Comparison of ENCODE assay signal across 20 cellular contexts in the genomic region with DNA sequence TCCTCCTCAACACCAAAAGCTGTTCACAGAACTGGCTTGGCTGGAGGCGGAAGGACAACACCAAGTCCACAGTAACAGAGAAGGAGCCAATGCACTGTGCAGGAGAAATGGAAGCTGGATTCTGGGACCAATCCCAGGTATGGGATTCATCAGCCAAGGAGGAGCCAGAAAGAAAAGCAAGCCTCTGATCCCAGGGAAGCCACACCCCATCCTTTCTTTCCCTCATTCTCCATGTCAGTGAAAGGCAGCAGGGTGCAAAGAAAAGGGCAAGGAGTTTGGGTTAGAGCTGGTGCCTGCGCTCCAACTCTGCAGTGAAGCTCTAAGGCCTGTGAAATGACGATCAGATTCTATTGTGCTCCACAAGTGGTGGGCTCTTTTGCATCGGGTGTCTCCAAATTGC. TPM values are rescaled to one million over a fixed set of nuclear protein-coding genes. Genes with fewer than 3 reads are reported as not detected.
DNase-seq lines count a peak whose midpoint lies in the region; ATAC-seq, FAIRE-seq and TF ChIP-seq lines count a peak whose summit lies in the region.
"Had no signal": no experiment of that assay in that cellular context is flagged by ENCODE, and none has a peak within 500 bp of the region (broad histone marks: within the 10 kb centered on the region; RNA-seq: fewer than 3 reads in every experiment).

No MANE protein-coding gene starts in this region.

- TF ChIP-seq POLR2A in IMR-90 (IDR thresholded peaks at IDR 0.05; ENCODE audit: low read depth, low read length) (no peak), H1 (IDR thresholded peaks at IDR 0.05; ENCODE audit: control extremely low read depth in 1 of 2, low read depth in 2 of 2, low read length in 2 of 2) (0 out of 3 replicates have a peak, but pooled peaks of 1 of the 2 experiments have one; percentile 30)

- H2BK20ac ChIP-seq in IMR-90 (ENCODE audit: low read depth, low read length) (no peak overlapping the region), H1 (ENCODE audit: low read length) (no peak overlapping the region)

- H4K91ac ChIP-seq in IMR-90 (ENCODE audit: insufficient read depth, low read depth, low read length) (no peak overlapping the region), H1 (replicated peaks; ENCODE audit: insufficient read length, low read length) (no peak overlapping the region)

- H3K27ac Mint-ChIP-seq in mesothelial cell of epicardium = peak overlapping the region; percentile 64
- H3K27ac Mint-ChIP-seq in naive thymus-derived CD4-positive, alpha-beta T cell = no peak overlapping the region
- H3K27ac Mint-ChIP-seq: activated naive CD8-positive, alpha-beta T cell treated with anti-CD3 and anti-CD28 coated beads, Interleukin-2, amount 10 ng/mL, durations not matched to agents 7 days and 5 days; natural killer cell had no signal

- H3K36me3 ChIP-seq in BLaER1 = peaks cover 29% of the 10 kb centered on the region
- H3K36me3 ChIP-seq in IMR-90 (ENCODE audit: control insufficient read depth, insufficient read depth, low read length) = peaks cover 5% of the 10 kb centered on the region; the same call in 1 of the 2 replicates
- no peaks in the 10 kb centered on the region; a peak in 1 of 8 replicates for H3K36me3 ChIP-seq in H1 (ENCODE audit: control insufficient read depth in 2 of 4, insufficient read depth in 4 of 4, low read length in 3 of 4)
- no peaks in the 10 kb centered on the region for H3K36me3 ChIP-seq in upper lobe of right lung
- H3K36me3 ChIP-seq in naive thymus-derived CD4-positive, alpha-beta T cell (ENCODE audit: control insufficient read depth in 2 of 3, insufficient read depth in 3 of 3, low read length in 3 of 3) = no peaks in the 10 kb centered on the region
- H3K36me3 ChIP-seq: HAP-1, uterus had no signal

- H3K18ac ChIP-seq in IMR-90 (ENCODE audit: low read depth, low read length) (no peak overlapping the region), H1 (ENCODE audit: extremely low read depth, low read length) (no peak overlapping the region)

- no peak for TF ChIP-seq EP300 in H1 (IDR thresholded peaks at IDR 0.05; ENCODE audit: borderline replicate concordance in 1 of 2, low read depth in 2 of 2, low read length in 2 of 2)

- no peak overlapping the region for H3K4ac ChIP-seq in IMR-90 (ENCODE audit: low read depth, low read length)
- H3K4ac ChIP-seq in H1 (replicated peaks; ENCODE audit: insufficient read length, low read depth, low read length) = no peak overlapping the region

- no peak overlapping the region for H3K56ac ChIP-seq in IMR-90 (ENCODE audit: extremely low read depth, insufficient read depth, low read length)
- no peak overlapping the region for H3K56ac ChIP-seq in H1 (replicated peaks; ENCODE audit: insufficient read length, low read depth, low read length)

- H3K27me3 ChIP-seq in BLaER1 = no peaks in the 10 kb centered on the region
- H3K27me3 ChIP-seq in IMR-90 (ENCODE audit: control insufficient read depth, insufficient read depth, low read length) = no peaks in the 10 kb centered on the region
- no peaks in the 10 kb centered on the region for H3K27me3 ChIP-seq in H1 (replicated peaks in 1 of 4; ENCODE audit: control insufficient read depth in 3 of 4, extremely low read depth in 1 of 4, insufficient read depth in 3 of 4, low read length in 3 of 4)
- no peaks in the 10 kb centered on the region for H3K27me3 ChIP-seq in upper lobe of right lung
- H3K27me3 ChIP-seq in naive thymus-derived CD4-positive, alpha-beta T cell (ENCODE audit: control insufficient read depth in 2 of 2, insufficient read depth in 2 of 2, low read length in 2 of 2) = no peaks in the 10 kb centered on the region
- H3K27me3 ChIP-seq: MG63, uterus had no signal

- H3K23me2 ChIP-seq in H1 (ENCODE audit: low read depth, low read length) = peaks cover 2% of the 10 kb centered on the region; the same call in 1 of the 2 replicates

- no TSS peak for BruUV-seq in IMR-90 (replicated peaks; lab: Mats Ljungman, UMichigan)

- H2BK5ac ChIP-seq in IMR-90 (ENCODE audit: low read depth, low read length, poor library complexity, severe bottlenecking) (no peak overlapping the region), H1 (ENCODE audit: low read depth, low read length) (0 out of 2 replicates have a peak overlapping the region, but pooled peaks have one; percentile 60)

- H3K4me1 ChIP-seq in BLaER1 = peaks cover 74% of the 10 kb centered on the region
- H3K4me1 ChIP-seq in IMR-90 (ENCODE audit: control insufficient read depth, insufficient read depth, low read length) = peaks cover 18% of the 10 kb centered on the region; the same call in 1 of the 2 replicates
- peaks cover 4 to 11% (median 7%) of the 10 kb centered on the region in 4 experiments for H3K4me1 ChIP-seq in H1 (replicated peaks in 1 of 4; ENCODE audit: control insufficient read depth in 3 of 4, insufficient read depth in 4 of 4, low read length in 3 of 4)
- peaks cover 3% of the 10 kb centered on the region for H3K4me1 ChIP-seq in upper lobe of right lung
- H3K4me1 ChIP-seq in naive thymus-derived CD4-positive, alpha-beta T cell (ENCODE audit: control insufficient read depth in 2 of 2, insufficient read depth in 2 of 2, low read length in 2 of 2) = no peaks in the 10 kb centered on the region
- H3K4me1 ChIP-seq: HAP-1 had no signal

- in situ Hi-C loops in IMR-90 (cut with MboI; ENCODE audit: low sequenced_read_pairs) = no loop called here

- H3K9me3 ChIP-seq in BLaER1 (no peaks in the 10 kb centered on the region), IMR-90 (ENCODE audit: control insufficient read depth, insufficient read depth, low read length) (no peaks in the 10 kb centered on the region), H1 (ENCODE audit: insufficient read depth in 2 of 2, low read depth in 1 of 2, low read length in 1 of 2) (no peaks in the 10 kb centered on the region), upper lobe of right lung (no peaks in the 10 kb centered on the region)
- no peaks in the 10 kb centered on the region for H3K9me3 ChIP-seq in naive thymus-derived CD4-positive, alpha-beta T cell (ENCODE audit: control insufficient read depth in 2 of 3, low read length in 3 of 3)
- H3K9me3 ChIP-seq: HAP-1, MG63, uterus had no signal

- peaks cover 0 to 19% of the 10 kb centered on the region in 2 experiments; a peak in 1 of 4 replicates for H3K79me2 ChIP-seq in H1 (ENCODE audit: control insufficient read depth in 1 of 2, insufficient read depth in 2 of 2, low read length in 2 of 2)

- no peak overlapping the region for H2BK15ac ChIP-seq in IMR-90 (ENCODE audit: low read depth, low read length)
- no peak overlapping the region for H2BK15ac ChIP-seq in H1 (ENCODE audit: low read length)

- ATAC-seq in IMR-90 (ENCODE audit: low read depth) (peak; percentile 30; the same call in 1 of the 2 replicates), upper lobe of right lung (no peak), GM21717 (IDR thresholded peaks at IDR 0.05; ENCODE audit: unreplicated experiment) (no peak)
- no peak for ATAC-seq in naive thymus-derived CD4-positive, alpha-beta T cell
- ATAC-seq: natural killer cell; stimulated activated naive CD8-positive, alpha-beta T cell treated with anti-CD3 and anti-CD28 coated beads, Interleukin-15, amount 100 ng/mL, for 72 hours had no signal

- H2AFZ ChIP-seq in IMR-90 (replicated peaks; ENCODE audit: low read length, poor library complexity) (no peak overlapping the region), H1 (ENCODE audit: low read length) (no peak overlapping the region)

- peaks cover 37% of the 10 kb centered on the region for H3K4me1 Mint-ChIP-seq in mesothelial cell of epicardium
- peaks cover 20 to 42% (median 25%) of the 10 kb centered on the region in 7 donors for H3K4me1 Mint-ChIP-seq in naive thymus-derived CD4-positive, alpha-beta T cell

- FAIRE-seq in H1 (lab: Jason Lieb, UNC) = peak; percentile 99
- FAIRE-seq: bronchial epithelial cell, TTC549 had no signal

- no peak overlapping the region for H3K9ac ChIP-seq in BLaER1
- H3K9ac ChIP-seq in IMR-90 (ENCODE audit: low read depth, low read length) = no peak overlapping the region
- no peak overlapping the region for H3K9ac ChIP-seq in H1 (replicated peaks in 1 of 4; ENCODE audit: extremely low read depth in 1 of 4, low read depth in 3 of 4, low read length in 3 of 4)

- TF ChIP-seq RAD21 in IMR-90 (IDR thresholded peaks at IDR 0.05; ENCODE audit: low read length) (no peak), H1 (IDR thresholded peaks at IDR 0.05 in 1 of 2, conservative IDR thresholded peaks at IDR 0.05 in 1 of 2; ENCODE audit: low read depth in 2 of 2, low read length in 2 of 2) (no peak)

- dilution Hi-C loops in IMR-90 (cut with HindIII; ENCODE audit: low sequenced_read_pairs, unreplicated experiment) = no loop called here

- no peak overlapping the region for H3K4me3 Mint-ChIP-seq in mesothelial cell of epicardium
- H3K4me3 Mint-ChIP-seq in naive thymus-derived CD4-positive, alpha-beta T cell = no peak overlapping the region
- H3K4me3 Mint-ChIP-seq: activated naive CD8-positive, alpha-beta T cell treated with anti-CD3 and anti-CD28 coated beads, Interleukin-2, amount 10 ng/mL, durations not matched to agents 7 days and 5 days; natural killer cell; stimulated activated naive CD8-positive, alpha-beta T cell treated with anti-CD3 and anti-CD28 coated beads, Interleukin-15, amount 100 ng/mL, for 72 hours had no signal

- no peak overlapping the region for H2BK120ac ChIP-seq in IMR-90 (ENCODE audit: low read depth, low read length)
- no peak overlapping the region for H2BK120ac ChIP-seq in H1 (replicated peaks; ENCODE audit: low read depth, low read length)

- peaks cover 29% of the 10 kb centered on the region for H3K9me1 ChIP-seq in IMR-90 (ENCODE audit: insufficient read depth, low read length)

- no peak overlapping the region for H4K8ac ChIP-seq in IMR-90 (ENCODE audit: low read depth in 2 of 2, low read length in 2 of 2)
- H4K8ac ChIP-seq in H1 (ENCODE audit: extremely low read depth, insufficient read depth, low read length) = no peak overlapping the region

- no peaks in the 10 kb centered on the region for H3K9me3 Mint-ChIP-seq in mesothelial cell of epicardium
- no peaks in the 10 kb centered on the region for H3K9me3 Mint-ChIP-seq in naive thymus-derived CD4-positive, alpha-beta T cell
- H3K9me3 Mint-ChIP-seq: activated naive CD8-positive, alpha-beta T cell treated with anti-CD3 and anti-CD28 coated beads, Interleukin-2, amount 10 ng/mL, durations not matched to agents 7 days and 5 days; natural killer cell; stimulated activated naive CD8-positive, alpha-beta T cell treated with anti-CD3 and anti-CD28 coated beads, Interleukin-15, amount 100 ng/mL, for 72 hours had no signal

- no peaks in the 10 kb centered on the region for H3K36me3 Mint-ChIP-seq in mesothelial cell of epicardium
- H3K36me3 Mint-ChIP-seq in naive thymus-derived CD4-positive, alpha-beta T cell = peaks cover 0 to 3% (median 0%) of the 10 kb centered on the region in 5 donors
- H3K36me3 Mint-ChIP-seq: activated naive CD8-positive, alpha-beta T cell treated with anti-CD3 and anti-CD28 coated beads, Interleukin-2, amount 10 ng/mL, durations not matched to agents 7 days and 5 days; natural killer cell had no signal

- CTCF ChIA-PET in IMR-90 (lab: Yijun Ruan, JAX) = interaction anchor here (1.3 kb wide), 1 partner anchor 18 kb away, joined by 3 read pairs; no protein-coding TSS in a partner anchor
- CTCF ChIA-PET in H1 (lab: Charles Lee; ENCODE audit: partially characterized antibody) = interaction anchor here (0.6 to 14.2 kb wide), 6 partner anchors 20 to 356 kb away, joined by 3 to 120 read pairs (median 3); a partner anchor contains a TSS
- CTCF ChIA-PET in naive thymus-derived CD4-positive, alpha-beta T cell (lab: Charles Lee) = no interaction called here

- DNase-seq in IMR-90 = no peak
- DNase-seq in H1 (ENCODE audit: low read depth in 1 of 2, low spot score in 2 of 2) = peak in 1 of 2 experiments; percentile 55
- no peak for DNase-seq in mesothelial cell of epicardium (ENCODE audit: low spot score in 2 of 2, unreplicated experiment in 2 of 2)
- DNase-seq in upper lobe of right lung = no peak
- DNase-seq in mesenteric fat pad (ENCODE audit: low spot score) = no peak
- DNase-seq in naive thymus-derived CD4-positive, alpha-beta T cell = no peak
- DNase-seq: activated CD4-positive, alpha-beta T cell treated with anti-CD3 and anti-CD28 coated beads, Interleukin-2, amount 50 U/mL, for 1 hour; activated naive CD8-positive, alpha-beta T cell treated with anti-CD3 and anti-CD28 coated beads, Interleukin-2, amount 10 ng/mL, durations not matched to agents 7 days and 5 days; effector CD4-positive, alpha-beta T cell; GDM1; MG63; natural killer cell; NCI-H510A; stimulated activated naive CD8-positive, alpha-beta T cell treated with anti-CD3 and anti-CD28 coated beads, Interleukin-15, amount 100 ng/mL, for 72 hours; uterus had no signal

- intact Hi-C loops in IMR-90 (cut with micrococcal nuclease) = no loop called here
- intact Hi-C loops in upper lobe of right lung (cut with DNase I) = loop anchor here (10.0 kb wide), 1 partner anchor 64 kb away; no protein-coding TSS in a partner anchor
- intact Hi-C loops in naive thymus-derived CD4-positive, alpha-beta T cell (cut with micrococcal nuclease) = no loop called here

- H2AK5ac ChIP-seq in IMR-90 (ENCODE audit: low read depth, low read length) = no peak overlapping the region
- no peak overlapping the region for H2AK5ac ChIP-seq in H1 (ENCODE audit: low read depth, low read length)

- 70% methylated on average over 2 of the region's 4 CpGs; no CpG with 5 or more reads in 1 of the 2 experiments for WGBS in IMR-90 (ENCODE audit: extremely low coverage in 2 of 2, insufficient read length in 1 of 2), 2 experiments
- WGBS in H1 (ENCODE audit: extremely low coverage in 1 of 2, insufficient coverage in 1 of 2, insufficient read length in 1 of 2, insufficient replicate concordance in 2 of 2, low coverage in 1 of 2, low lambda C conversion rate in 2 of 2, missing lambda C conversion rate in 1 of 2), 2 experiments = 52% methylated on average over 4 of the region's 4 CpGs; no CpG with 5 or more reads in 1 of the 2 experiments

- H4K20me1 ChIP-seq in BLaER1 (peaks cover 97% of the 10 kb centered on the region), IMR-90 (ENCODE audit: insufficient read depth, low read length) (peaks cover 11% of the 10 kb centered on the region), H1 (replicated peaks in 1 of 2; ENCODE audit: control insufficient read depth in 1 of 2, insufficient read depth in 2 of 2, low read length in 2 of 2) (peaks cover 7 to 9% of the 10 kb centered on the region in 2 experiments)

- no peak overlapping the region for H2BK12ac ChIP-seq in H1 (ENCODE audit: low read depth, low read length)

- H4K5ac ChIP-seq in IMR-90 (ENCODE audit: low read depth, low read length) (no peak overlapping the region), H1 (ENCODE audit: insufficient read length, low read depth, low read length) (no peak overlapping the region)

- TF ChIP-seq CTCF in IMR-90 (conservative IDR thresholded peaks at IDR 0.05; ENCODE audit: low read depth, low read length) = no peak
- no peak for TF ChIP-seq CTCF in H1 (IDR thresholded peaks at IDR 0.05; ENCODE audit: control extremely low read depth in 1 of 3, insufficient read depth in 1 of 3, low read depth in 1 of 3, low read length in 3 of 3)
- TF ChIP-seq CTCF in mesothelial cell of epicardium (IDR thresholded peaks at IDR 0.05; ENCODE audit: unreplicated experiment) = no peak
- TF ChIP-seq CTCF in upper lobe of right lung (IDR thresholded peaks at IDR 0.05) = no peak

- H3K79me1 ChIP-seq in IMR-90 (ENCODE audit: low read depth in 1 of 2, low read length in 2 of 2) (peaks cover 56 to 77% of the 10 kb centered on the region in 2 experiments), H1 (ENCODE audit: low read depth, low read length) (peaks cover 13% of the 10 kb centered on the region)

- H3K4me3 ChIP-seq in BLaER1 = no peak overlapping the region
- H3K4me3 ChIP-seq in IMR-90 (ENCODE audit: insufficient read depth, low read depth, low read length) = no peak overlapping the region
- H3K4me3 ChIP-seq in H1 (ENCODE audit: extremely low read depth in 1 of 4, insufficient read depth in 2 of 4, low read depth in 3 of 4, low read length in 4 of 4) = peak overlapping the region in 1 of 4 experiments; percentile 20; a peak in 1 of 8 replicates
- no peak overlapping the region for H3K4me3 ChIP-seq in upper lobe of right lung
- no peak overlapping the region for H3K4me3 ChIP-seq in naive thymus-derived CD4-positive, alpha-beta T cell (ENCODE audit: low read length)
- H3K4me3 ChIP-seq: HAP-1, MG63, uterus had no signal

- no peaks in the 10 kb centered on the region for H3K27me3 Mint-ChIP-seq in mesothelial cell of epicardium (ENCODE audit: low read depth)
- no peaks in the 10 kb centered on the region for H3K27me3 Mint-ChIP-seq in naive thymus-derived CD4-positive, alpha-beta T cell
- H3K27me3 Mint-ChIP-seq: activated naive CD8-positive, alpha-beta T cell treated with anti-CD3 and anti-CD28 coated beads, Interleukin-2, amount 10 ng/mL, durations not matched to agents 7 days and 5 days; stimulated activated naive CD8-positive, alpha-beta T cell treated with anti-CD3 and anti-CD28 coated beads, Interleukin-15, amount 100 ng/mL, for 72 hours had no signal

- H3K23ac ChIP-seq in IMR-90 (ENCODE audit: low read depth, low read length) (no peak overlapping the region), H1 (ENCODE audit: insufficient read length) (no peak overlapping the region)

- H3K14ac ChIP-seq in IMR-90 (replicated peaks; ENCODE audit: low read depth, low read length) (no peak overlapping the region), H1 (ENCODE audit: insufficient read length) (no peak overlapping the region)

- no peak overlapping the region for H3K27ac ChIP-seq in BLaER1
- no peak overlapping the region for H3K27ac ChIP-seq in IMR-90 (ENCODE audit: insufficient read depth, low read length)
- H3K27ac ChIP-seq in H1 (ENCODE audit: low read depth, low read length) = no peak overlapping the region
- H3K27ac ChIP-seq in upper lobe of right lung = no peak overlapping the region
- no peak overlapping the region for H3K27ac ChIP-seq in naive thymus-derived CD4-positive, alpha-beta T cell (ENCODE audit: low read depth, low read length)
- H3K27ac ChIP-seq: uterus had no signal

- POLR2A ChIA-PET in IMR-90 (lab: Charles Lee; ENCODE audit: unreplicated experiment) = interaction anchor here (0.7 kb wide), 1 partner anchor 33 kb away, joined by 16 read pairs; no protein-coding TSS in a partner anchor
- POLR2A ChIA-PET in H1 (lab: Charles Lee; ENCODE audit: partially characterized antibody) = interaction anchor here (0.6 to 2.9 kb wide), 8 partner anchors 9 to 366 kb away, joined by 3 to 25 read pairs (median 3); a partner anchor contains a TSS
- POLR2A ChIA-PET in naive thymus-derived CD4-positive, alpha-beta T cell (lab: Charles Lee) = no interaction called here

- peak overlapping the region; percentile 58 for H3K4me2 ChIP-seq in BLaER1
- H3K4me2 ChIP-seq in IMR-90 (ENCODE audit: low read depth, low read length) = no peak overlapping the region
- peak overlapping the region; percentile 47 to 52 for H3K4me2 ChIP-seq in H1 (ENCODE audit: insufficient read depth in 1 of 2, low read depth in 2 of 2, low read length in 2 of 2)

- H2AK9ac ChIP-seq in IMR-90 (replicated peaks; ENCODE audit: low read depth, low read length, poor library complexity) = no peak overlapping the region

RNA-seq across cellular contexts. Expression of a gene that starts 11.0 kb away (rescaled TPM):
- 42.5 and 47.9 TPM in 2 replicates for total RNA-seq in IMR-90 (2012; rRNA removed)
- 31.3 and 32.3 TPM in 2 replicates for polyA plus RNA-seq in IMR-90 (2012; rRNA removed)
- 24.2 and 46.9 TPM in 2 replicates for polyA plus RNA-seq in IMR-90 (2012; cell fraction: cytosol; rRNA removed)
- polyA plus RNA-seq in IMR-90 (2012; cell fraction: nucleus; rRNA removed; ENCODE audit: low replicate concordance) = 30.5 and 63.2 TPM in 2 replicates
- 33.7 and 35.6 TPM in 2 replicates for total RNA-seq in H1 (2021; fragmentation: NEBNext Ultra II Directional; extraction: Animal tissue kit (Norgen Biotek cat#: 25700))
- polyA plus RNA-seq in H1 (2011; rRNA removed) = 52.9 and 61.8 TPM in 2 replicates
- polyA plus RNA-seq in H1 (2011; cell fraction: cytosol; rRNA removed) = 38.7 TPM
- polyA plus RNA-seq in H1 (2011; cell fraction: nucleus; rRNA removed) = 50.3 TPM
- polyA plus RNA-seq in H1 (2012, experiment 1 of 2) = 35.6 to 46.5 TPM (median 40.8 TPM) in 4 replicates
- polyA plus RNA-seq in H1 (2012, experiment 2 of 2) = 33.9 TPM
- 25.6 TPM for polyA plus RNA-seq in H1 (2013, experiment 1 of 2)
- 23.7 TPM for polyA plus RNA-seq in H1 (2013, experiment 2 of 2)
- 38.0 and 42.8 TPM in 2 replicates for polyA minus RNA-seq in H1 (2011; rRNA and poly(A)+ RNA removed)
- 40.1 TPM for polyA minus RNA-seq in H1 (2011; cell fraction: cytosol; rRNA and poly(A)+ RNA removed)
- polyA minus RNA-seq in H1 (2011; cell fraction: nucleus; rRNA and poly(A)+ RNA removed) = 25.0 TPM
- total RNA-seq in mesothelial cell of epicardium = 83.2 to 86.0 TPM (median 83.2 TPM) in 3 replicates
- total RNA-seq in upper lobe of right lung = 21.8 TPM
- 28.0 TPM for total RNA-seq in mesenteric fat pad
- total RNA-seq in naive thymus-derived CD4-positive, alpha-beta T cell = 10 to 100 TPM; 14.2 to 36.8 (median 29.8) TPM
- polyA plus RNA-seq in naive thymus-derived CD4-positive, alpha-beta T cell = 10 to 100 TPM; 16.9 to 27.6 TPM

RNA-seq across cellular contexts. Expression of a gene that starts 20.7 kb away (rescaled TPM):
- total RNA-seq in IMR-90 (2012; rRNA removed) (57.5 and 60.6 TPM in 2 replicates), mesothelial cell of epicardium (80.6 to 86.1 TPM (median 80.9 TPM) in 3 replicates), upper lobe of right lung (107 TPM), mesenteric fat pad (118 TPM)
- polyA plus RNA-seq in IMR-90 (2012; rRNA removed) (36.0 and 38.0 TPM in 2 replicates), H1 (2011; rRNA removed) (35.5 and 42.9 TPM in 2 replicates)
- 21.3 and 29.7 TPM in 2 replicates for polyA plus RNA-seq in IMR-90 (2012; cell fraction: cytosol; rRNA removed)
- 26.3 and 44.4 TPM in 2 replicates for polyA plus RNA-seq in IMR-90 (2012; cell fraction: nucleus; rRNA removed; ENCODE audit: low replicate concordance)
- 149 and 152 TPM in 2 replicates for total RNA-seq in H1 (2021; fragmentation: NEBNext Ultra II Directional; extraction: Animal tissue kit (Norgen Biotek cat#: 25700))
- polyA plus RNA-seq in H1 (2011; cell fraction: cytosol; rRNA removed) = 40.4 TPM
- polyA plus RNA-seq in H1 (2011; cell fraction: nucleus; rRNA removed) = 57.8 TPM
- polyA plus RNA-seq in H1 (2012, experiment 1 of 2) = 85.4 to 115 TPM (median 89.7 TPM) in 4 replicates
- 47.2 TPM for polyA plus RNA-seq in H1 (2012, experiment 2 of 2)
- polyA plus RNA-seq in H1 (2013, experiment 1 of 2) = 116 TPM
- 99.8 TPM for polyA plus RNA-seq in H1 (2013, experiment 2 of 2)
- polyA minus RNA-seq in H1 (2011; rRNA and poly(A)+ RNA removed) = 59.6 and 71.5 TPM in 2 replicates
- 418 TPM for polyA minus RNA-seq in H1 (2011; cell fraction: cytosol; rRNA and poly(A)+ RNA removed)
- 41.7 TPM for polyA minus RNA-seq in H1 (2011; cell fraction: nucleus; rRNA and poly(A)+ RNA removed)
- 100 to 1,000 TPM in 3 of 5 experiments, 10 to 100 TPM in 2; 59.5 to 136 (median 121) TPM for total RNA-seq in naive thymus-derived CD4-positive, alpha-beta T cell
- polyA plus RNA-seq in naive thymus-derived CD4-positive, alpha-beta T cell = 10 to 100 TPM; 37.5 to 64.1 TPM
